Comparison of ENCODE assay signal across 11 cellular contexts in genomic region chr3:79767194-79767952, GRCh38. TPM values are rescaled to one million over a fixed set of nuclear protein-coding genes. Genes with fewer than 3 reads are reported as not detected.
DNase-seq lines count a peak whose midpoint lies in the region; ATAC-seq, FAIRE-seq and TF ChIP-seq lines count a peak whose summit lies in the region.
"Had no signal": no experiment of that assay in that cellular context is flagged by ENCODE, and none has a peak within 500 bp of the region (broad histone marks: within the 10 kb centered on the region; RNA-seq: fewer than 3 reads in every experiment).

No MANE protein-coding gene starts in this region.

- no peak overlapping the region for H2AK5ac ChIP-seq in H9 (ENCODE audit: insufficient read length, low read length)

- no peak overlapping the region for H2BK20ac ChIP-seq in H9 (ENCODE audit: low read depth, low read length, poor library complexity, severe bottlenecking)

- peak; percentile 42 for DNase-seq in H9
- DNase-seq in SK-N-DZ (ENCODE audit: low spot score), result peak; percentile 29
- DNase-seq in iPS DF 6.9 (ENCODE audit: low read depth, low spot score), result no peak
- no peak for DNase-seq in psoas muscle
- no peak for DNase-seq in GM12892 (ENCODE audit: insufficient read length)
- no peak for DNase-seq in CD4-positive, alpha-beta memory T cell
- DNase-seq in stimulated activated naive CD8-positive, alpha-beta T cell treated with anti-CD3 and anti-CD28 coated beads, Interleukin-15, Interleukin-2, amounts not matched to agents 100 U/mL and 50 U/mL, for 24 hours, result no peak
- no peak for DNase-seq in Ammon's horn (ENCODE audit: low spot score)
- DNase-seq: activated CD4-positive, alpha-beta T cell treated with anti-CD3 and anti-CD28 coated beads, Interleukin-2, amount 10 ng/mL, durations not matched to agents 24 days and 14 days; upper lobe of right lung had no signal

- no peak overlapping the region for H4K5ac ChIP-seq in H9 (ENCODE audit: insufficient read length, low read depth, low read length)

- H3K27ac ChIP-seq in H9 (ENCODE audit: insufficient read length, low read depth, low read length) (no peak overlapping the region), iPS DF 6.9 (ENCODE audit: low read length) (no peak overlapping the region), psoas muscle (no peak overlapping the region)
- H3K27ac ChIP-seq in CD4-positive, alpha-beta memory T cell (ENCODE audit: low read depth, low read length), result no peak overlapping the region
- H3K27ac ChIP-seq: upper lobe of right lung had no signal

- no peak for TF ChIP-seq POLR2A in GM12892 (IDR thresholded peaks at IDR 0.05; ENCODE audit: low read depth, low read length)

- TF ChIP-seq CTCF in H9 (conservative IDR thresholded peaks at IDR 0.05) (peak; percentile 55), psoas muscle (IDR thresholded peaks at IDR 0.05) (no peak)

- H3K27me3 Mint-ChIP-seq in H9 (ENCODE audit: low read depth), result peaks cover 2% of the 10 kb centered on the region
- peaks cover 2% of the 10 kb centered on the region in 2 donors for H3K27me3 Mint-ChIP-seq in CD4-positive, alpha-beta memory T cell
- H3K27me3 Mint-ChIP-seq: activated CD4-positive, alpha-beta T cell treated with anti-CD3 and anti-CD28 coated beads, Interleukin-2, amount 10 ng/mL, durations not matched to agents 24 days and 14 days had no signal

- H3K14ac ChIP-seq in H9 (ENCODE audit: insufficient read depth, low read length), result no peak overlapping the region; the same call in 1 of the 2 replicates

- H3K4me3 Mint-ChIP-seq in H9, result no peak overlapping the region
- no peak overlapping the region for H3K4me3 Mint-ChIP-seq in CD4-positive, alpha-beta memory T cell
- H3K4me3 Mint-ChIP-seq: activated CD4-positive, alpha-beta T cell treated with anti-CD3 and anti-CD28 coated beads, Interleukin-2, amount 10 ng/mL, durations not matched to agents 24 days and 14 days had no signal

- H3K36me3 ChIP-seq in iPS DF 6.9 (ENCODE audit: control insufficient read depth, insufficient read depth, low read length), result no peaks in the 10 kb centered on the region
- H3K36me3 ChIP-seq in psoas muscle (ENCODE audit: insufficient read depth in 1 of 2, low read depth in 1 of 2), result no peaks in the 10 kb centered on the region
- no peaks in the 10 kb centered on the region for H3K36me3 ChIP-seq in CD4-positive, alpha-beta memory T cell (ENCODE audit: insufficient read depth, low read length)
- H3K36me3 ChIP-seq: upper lobe of right lung had no signal

- H3K4me3 ChIP-seq in iPS DF 6.9 (ENCODE audit: low read length) (peak overlapping the region; percentile 44; the same call in 1 of the 2 replicates), psoas muscle (peak overlapping the region; percentile 13)
- no peak overlapping the region for H3K4me3 ChIP-seq in CD4-positive, alpha-beta memory T cell (ENCODE audit: low read length in 2 of 2)
- H3K4me3 ChIP-seq: upper lobe of right lung had no signal

- H3K4me1 ChIP-seq in H9 (ENCODE audit: insufficient read depth, low read length) (peaks cover 2% of the 10 kb centered on the region; the same call in 1 of the 2 replicates), iPS DF 6.9 (ENCODE audit: control insufficient read depth, insufficient read depth, low read length) (0 out of 2 replicates have a peak, but pooled peaks cover 1% of the 10 kb centered on the region), psoas muscle (no peaks in the 10 kb centered on the region)
- H3K4me1 ChIP-seq in CD4-positive, alpha-beta memory T cell (ENCODE audit: insufficient read depth, low read length), result no peaks in the 10 kb centered on the region
- H3K4me1 ChIP-seq: upper lobe of right lung had no signal

- H3K9me3 ChIP-seq in H9 (ENCODE audit: control insufficient read depth, low read depth, low read length) (no peaks in the 10 kb centered on the region), iPS DF 6.9 (ENCODE audit: control insufficient read depth, insufficient read depth, low read length) (no peaks in the 10 kb centered on the region), psoas muscle (no peaks in the 10 kb centered on the region)
- no peaks in the 10 kb centered on the region for H3K9me3 ChIP-seq in CD4-positive, alpha-beta memory T cell (ENCODE audit: control insufficient read depth in 1 of 2, low read length in 2 of 2)
- H3K9me3 ChIP-seq: upper lobe of right lung had no signal

- H3K23me2 ChIP-seq in H9 (ENCODE audit: insufficient read length, low read depth, low read length, poor library complexity, severe bottlenecking), result peaks cover 20% of the 10 kb centered on the region

- no peak overlapping the region for H3K9ac ChIP-seq in H9 (ENCODE audit: extremely low read depth, insufficient read length, low read length)

- no peak overlapping the region for H3K23ac ChIP-seq in H9 (ENCODE audit: insufficient read length, low read depth, low read length)

- H3K18ac ChIP-seq in H9 (ENCODE audit: insufficient read length, low read depth, low read length), result no peak overlapping the region

- H3K36me3 Mint-ChIP-seq in H9 (ENCODE audit: insufficient read depth in 1 of 3, low read depth in 3 of 3), result no peaks in the 10 kb centered on the region
- no peaks in the 10 kb centered on the region for H3K36me3 Mint-ChIP-seq in CD4-positive, alpha-beta memory T cell

- H3K27me3 ChIP-seq in H9 (ENCODE audit: insufficient read depth, low read length) (peaks cover 20% of the 10 kb centered on the region; the same call in 1 of the 2 replicates), iPS DF 6.9 (ENCODE audit: control insufficient read depth, insufficient read depth, low read length) (peaks cover 20% of the 10 kb centered on the region), psoas muscle (ENCODE audit: insufficient read depth in 3 of 3, low read length in 2 of 3) (peaks cover 2 to 24% (median 8%) of the 10 kb centered on the region in 3 donors)
- H3K27me3 ChIP-seq in CD4-positive, alpha-beta memory T cell (ENCODE audit: insufficient read depth, low read length), result no peaks in the 10 kb centered on the region

- no peak overlapping the region for H2BK12ac ChIP-seq in H9 (ENCODE audit: insufficient read length, low read depth, low read length)

- H2AFZ ChIP-seq in H9 (ENCODE audit: low read length), result no peak overlapping the region

- no peak overlapping the region for H2BK15ac ChIP-seq in H9 (ENCODE audit: low read depth, low read length)

- WGBS in H9 (ENCODE audit: extremely low coverage, insufficient read length, low lambda C conversion rate), result no CpG with 5 or more reads among the region's 27 CpGs
- WGBS in iPS DF 6.9 (ENCODE audit: insufficient coverage, insufficient read length), result no CpG with 5 or more reads among the region's 27 CpGs
- 1% methylated on average over 27 of the region's 27 CpGs for WGBS in psoas muscle, 3 donors

- no peak overlapping the region for H3K27ac Mint-ChIP-seq in H9
- H3K27ac Mint-ChIP-seq in CD4-positive, alpha-beta memory T cell, result no peak overlapping the region
- H3K27ac Mint-ChIP-seq: activated CD4-positive, alpha-beta T cell treated with anti-CD3 and anti-CD28 coated beads, Interleukin-2, amount 10 ng/mL, durations not matched to agents 24 days and 14 days had no signal

- no peaks in the 10 kb centered on the region for H3K9me3 Mint-ChIP-seq in H9
- H3K9me3 Mint-ChIP-seq in CD4-positive, alpha-beta memory T cell, result peaks cover 2 to 17% (median 5%) of the 10 kb centered on the region in 8 donors
- H3K9me3 Mint-ChIP-seq: activated CD4-positive, alpha-beta T cell treated with anti-CD3 and anti-CD28 coated beads, Interleukin-2, amount 10 ng/mL, durations not matched to agents 24 days and 14 days had no signal

- peaks cover 11 to 13% of the 10 kb centered on the region in 2 experiments for H3K4me1 Mint-ChIP-seq in H9
- H3K4me1 Mint-ChIP-seq in CD4-positive, alpha-beta memory T cell, result no peaks in the 10 kb centered on the region
- H3K4me1 Mint-ChIP-seq: activated CD4-positive, alpha-beta T cell treated with anti-CD3 and anti-CD28 coated beads, Interleukin-2, amount 10 ng/mL, durations not matched to agents 24 days and 14 days had no signal

- H3K79me1 ChIP-seq in H9 (ENCODE audit: insufficient read depth, low read depth, low read length, poor library complexity, severe bottlenecking), result no peaks in the 10 kb centered on the region

- no peak overlapping the region for H4K8ac ChIP-seq in H9 (replicated peaks; ENCODE audit: insufficient read length, low read depth, low read length)

- H3T11ph ChIP-seq in H9 (ENCODE audit: low read length), result no peak overlapping the region

- no peak for FAIRE-seq in GM12892 (lab: Jason Lieb, UNC)
- FAIRE-seq: GM18507 had no signal

- H4K20me1 ChIP-seq in H9 (ENCODE audit: control insufficient read depth, insufficient read depth, insufficient read length), result no peaks in the 10 kb centered on the region

- no peak overlapping the region for H2BK5ac ChIP-seq in H9 (ENCODE audit: insufficient read length, low read length)

- intact Hi-C loops in psoas muscle (cut with DNase I), result no loop called here
- intact Hi-C loops in CD4-positive, alpha-beta memory T cell (cut with micrococcal nuclease), result no loop called here

- POLR2A ChIA-PET in CD4-positive, alpha-beta memory T cell (lab: Charles Lee; ENCODE audit: partially characterized antibody), result no interaction called here

- H3K79me2 ChIP-seq in H9 (ENCODE audit: insufficient read depth, low read length), result no peaks in the 10 kb centered on the region

- peak overlapping the region; percentile 96 for H3K4me2 ChIP-seq in H9 (ENCODE audit: insufficient read depth, insufficient read length, low read length)

- H3K56ac ChIP-seq in H9 (ENCODE audit: insufficient read length, low read depth, low read length), result no peak overlapping the region

- H2BK120ac ChIP-seq in H9 (ENCODE audit: low read depth, low read length, poor library complexity, severe bottlenecking), result no peak overlapping the region

- CTCF ChIA-PET in CD4-positive, alpha-beta memory T cell (lab: Charles Lee; ENCODE audit: partially characterized antibody), result no interaction called here

- H4K91ac ChIP-seq in H9 (ENCODE audit: insufficient read length, low read depth, low read length), result no peak overlapping the region

- ATAC-seq in psoas muscle, result no peak
- ATAC-seq in stimulated activated naive CD8-positive, alpha-beta T cell treated with anti-CD3 and anti-CD28 coated beads, Interleukin-15, Interleukin-2, amounts not matched to agents 100 U/mL and 50 U/mL, for 24 hours, result no peak
- ATAC-seq: upper lobe of right lung had no signal

- no peak overlapping the region for H3K4ac ChIP-seq in H9 (ENCODE audit: low read depth, low read length)

RNA-seq across cellular contexts. Expression of gene ROBO1, which starts 0.4 kb away (rescaled TPM):
- total RNA-seq in H9 (2021) (62.2 and 62.7 TPM in 2 replicates), psoas muscle (10 to 100 TPM in 3 of 4 donors, 1 to 10 TPM in 1; 3.1 to 14.0 (median 12.6) TPM)
- polyA plus RNA-seq in SK-N-DZ (2014; cell fraction: cytosol; rRNA removed), result 16.6 and 20.3 TPM in 2 replicates
- 13.3 and 27.9 TPM in 2 replicates for polyA plus RNA-seq in SK-N-DZ (2014; cell fraction: nucleus; rRNA removed)
- 1 to 10 TPM in 2 of 3 donors, under 1 TPM in 1; 0.52 to 4.9 (median 2.3) TPM for polyA plus RNA-seq in psoas muscle
- 4.6 TPM for polyA plus RNA-seq in GM12892 (2012; ENCODE audit: missing spikeins)
- not detected for total RNA-seq in CD4-positive, alpha-beta memory T cell
- not detected for polyA plus RNA-seq in CD4-positive, alpha-beta memory T cell

Comparison
In these comparisons a context has a peak if more than half of its experiments do, and no peak if none do; other contexts are left out.
1. DNase-seq: peak in H9 (single experiment) and SK-N-DZ (single experiment); none in iPS DF 6.9 (single experiment), psoas muscle (0 of 2), GM12892 (single experiment), CD4-positive, alpha-beta memory T cell (0 of 5), stimulated activated naive CD8-positive, alpha-beta T cell treated with anti-CD3 and anti-CD28 coated beads, Interleukin-15, Interleukin-2, amounts not matched to agents 100 U/mL and 50 U/mL, for 24 hours (single experiment) and Ammon's horn (single experiment).
2. H3K4me3 ChIP-seq: peak in iPS DF 6.9 (single experiment) and psoas muscle (single experiment); none in CD4-positive, alpha-beta memory T cell (0 of 2).
3. RNA of gene ROBO1, which starts 0.4 kb away (total RNA-seq): 62.2 to 62.7 TPM in H9 and 3.1 to 14.0 TPM in psoas muscle; not detected in CD4-positive, alpha-beta memory T cell; every median in the first group is over 4 times any median in the second.